In genomic region chr5:314676-315487, GRCh38 we compare ENCODE assay signal across 19 cellular contexts.
"Had no signal": no experiment of that assay in that cellular context is flagged by ENCODE, and none has a peak within 500 bp of the region (broad histone marks: within the 10 kb centered on the region; RNA-seq: fewer than 3 reads in every experiment).

No MANE protein-coding gene starts in this region.

- H3K27ac ChIP-seq: brain microvascular endothelial cell, esophagus muscularis mucosa, heart right ventricle, left ventricle myocardium inferior, sigmoid colon, tibial artery had no signal

- H3K27ac Mint-ChIP-seq: activated CD4-positive, alpha-beta T cell treated with anti-CD3 and anti-CD28 coated beads for 36 hours; activated T-helper 2 cell treated with anti-CD3 and anti-CD28 coated beads, Interferon-gamma antibody, Interleukin-2, Interleukin-4, amounts not matched to agents 10 μg/mL and 5 μg/mL and 100 μg/mL, durations not matched to agents 14 hours and 24 hours and 36 hours; nephron progenitor cell had no signal

- H3K9me3 Mint-ChIP-seq: activated T-helper 2 cell treated with anti-CD3 and anti-CD28 coated beads, Interferon-gamma antibody, Interleukin-2, Interleukin-4, amounts not matched to agents 10 μg/mL and 5 μg/mL and 100 μg/mL, durations not matched to agents 14 hours and 24 hours and 36 hours; nephron progenitor cell; WTC11 had no signal

- DNase-seq: activated CD4-positive, alpha-beta T cell treated with anti-CD3 and anti-CD28 coated beads for 36 hours; activated CD4-positive, alpha-beta T cell treated with anti-CD3 and anti-CD28 coated beads, Interleukin-2, amount 50 U/mL, for 48 hours; activated naive CD4-positive, alpha-beta T cell treated with Interleukin-2 at 50 U/mL for 16 hours; aorta; brain microvascular endothelial cell; cortex of kidney; heart right ventricle; kidney glomerular epithelial cell; left ventricle myocardium inferior; mammary epithelial cell; nephron progenitor cell; occipital lobe; sigmoid colon; stimulated activated naive CD8-positive, alpha-beta T cell treated with anti-CD3 and anti-CD28 coated beads, Interleukin-15, Interleukin-2, amounts not matched to agents 100 U/mL and 50 U/mL, for 24 hours; substantia nigra; tibial artery had no signal

- H3K27me3 ChIP-seq: brain microvascular endothelial cell had no signal

- H3K4me3 ChIP-seq: esophagus muscularis mucosa, heart right ventricle, left ventricle myocardium inferior, sigmoid colon, tibial artery had no signal

- H3K4me1 ChIP-seq: tibial artery had no signal

- H3K9me3 ChIP-seq: esophagus muscularis mucosa, heart right ventricle, left ventricle myocardium inferior, sigmoid colon, tibial artery had no signal

- ATAC-seq: activated CD4-positive, alpha-beta T cell treated with anti-CD3 and anti-CD28 coated beads for 36 hours; heart right ventricle; stimulated activated naive CD8-positive, alpha-beta T cell treated with anti-CD3 and anti-CD28 coated beads, Interleukin-15, Interleukin-2, amounts not matched to agents 100 U/mL and 50 U/mL, for 24 hours; WTC11 had no signal

- H3K4me3 Mint-ChIP-seq: activated CD4-positive, alpha-beta T cell treated with anti-CD3 and anti-CD28 coated beads for 36 hours; nephron progenitor cell; WTC11 had no signal
